ENCODE assay signal across 13 cellular contexts in the genomic region with DNA sequence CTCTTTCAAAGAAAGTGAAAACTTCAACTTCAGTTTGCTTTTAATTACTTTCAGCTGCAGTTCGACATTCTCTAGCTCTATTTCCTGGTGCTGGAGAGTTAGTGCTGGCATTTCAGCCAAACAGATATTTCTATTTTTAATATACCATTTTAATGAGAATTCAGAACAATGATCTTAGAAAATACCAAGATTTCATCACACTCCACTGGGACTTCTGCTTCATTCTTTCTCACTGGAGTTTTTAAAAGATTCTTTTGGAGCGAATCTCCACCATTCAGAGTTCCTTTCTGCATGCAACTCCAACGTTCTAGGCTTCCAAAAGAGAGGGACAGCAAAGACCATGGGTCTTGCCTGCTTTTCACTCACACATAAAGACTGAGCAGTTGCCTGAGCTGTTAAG.
DNase-seq lines count a peak whose midpoint lies in the region; ATAC-seq and TF ChIP-seq lines count a peak whose summit lies in the region.
"Had no signal": no experiment of that assay in that cellular context is flagged by ENCODE, and none has a peak within 500 bp of the region (broad histone marks: within the 10 kb centered on the region; RNA-seq: fewer than 3 reads in every experiment).

No MANE protein-coding gene starts in this region.

- no peak overlapping the region for H3K4me3 ChIP-seq in BLaER1 treated with 17β-estradiol and CSF1 and Interleukin-3, amounts not matched to agents 10 nM and 100 nM
- no peak overlapping the region for H3K4me3 ChIP-seq in cardiac fibroblast (replicated peaks in 1 of 2; ENCODE audit: low read depth in 2 of 2, low read length in 2 of 2)
- H3K4me3 ChIP-seq in osteoblast (ENCODE audit: insufficient read depth, low read length): no peak overlapping the region

- no peaks in the 10 kb centered on the region for H4K20me1 ChIP-seq in BLaER1 treated with 17β-estradiol and CSF1 and Interleukin-3, amounts not matched to agents 10 nM and 100 nM
- H4K20me1 ChIP-seq in osteoblast (ENCODE audit: insufficient read depth, low read length): no peaks in the 10 kb centered on the region

- peak; percentile 31 for DNase-seq in HFFc6
- DNase-seq in cardiac fibroblast (ENCODE audit: low read depth in 2 of 2): peak; percentile 63 to 75
- DNase-seq in osteoblast (ENCODE audit: insufficient read length, low spot score, missing footprints): no peak
- DNase-seq in superior temporal gyrus (ENCODE audit: extremely low spot score): no peak
- no peak for DNase-seq in GOT3 (lab: John Stamatoyannopoulos, UW)
- DNase-seq in SK-N-DZ (ENCODE audit: low spot score): no peak
- DNase-seq: DMS79; effector CD8-positive, alpha-beta T cell; NCI-H446; nucleus accumbens; stimulated activated CD4-positive, alpha-beta T cell treated with anti-CD3 and anti-CD28 coated beads, Interleukin-4, amount 100 ng/mL, for 1 hour had no signal

- peak overlapping the region; percentile 90 for H3K27ac Mint-ChIP-seq in HFFc6

- peak overlapping the region; percentile 71 to 93 (median 80) for H3K4me2 ChIP-seq in BLaER1 treated with 17β-estradiol and CSF1 and Interleukin-3, amounts not matched to agents 10 nM and 100 nM
- peak overlapping the region; percentile 28 for H3K4me2 ChIP-seq in osteoblast (ENCODE audit: insufficient read depth, low read length)

- no peaks in the 10 kb centered on the region for H3K9me3 ChIP-seq in BLaER1 treated with 17β-estradiol and CSF1 and Interleukin-3, amounts not matched to agents 10 nM and 100 nM (replicated peaks in 1 of 11)
- H3K9me3 ChIP-seq in osteoblast (ENCODE audit: low read depth, low read length): no peaks in the 10 kb centered on the region

- 0 out of 22 replicates have a peak, but pooled peaks cover 0 to 3% (median 0%) of the 10 kb centered on the region in 11 experiments for H3K27me3 ChIP-seq in BLaER1 treated with 17β-estradiol and CSF1 and Interleukin-3, amounts not matched to agents 10 nM and 100 nM
- H3K27me3 ChIP-seq in osteoblast (ENCODE audit: insufficient read depth, low read length): no peaks in the 10 kb centered on the region

- H3K79me2 ChIP-seq in osteoblast (ENCODE audit: insufficient read depth, low read length): no peaks in the 10 kb centered on the region

- no peak for ATAC-seq in HG03457 (IDR thresholded peaks at IDR 0.05; ENCODE audit: unreplicated experiment)

- peaks cover 78% of the 10 kb centered on the region for H3K4me1 Mint-ChIP-seq in HFFc6 (ENCODE audit: low read depth)

- H3K9me3 Mint-ChIP-seq in HFFc6: no peaks in the 10 kb centered on the region

- peaks cover 88 to 95% (median 91%) of the 10 kb centered on the region in 10 experiments for H3K4me1 ChIP-seq in BLaER1 treated with 17β-estradiol and CSF1 and Interleukin-3, amounts not matched to agents 10 nM and 100 nM
- peaks cover 72% of the 10 kb centered on the region for H3K4me1 ChIP-seq in osteoblast (ENCODE audit: insufficient read depth, low read length)

- no peaks in the 10 kb centered on the region for H3K36me3 Mint-ChIP-seq in HFFc6 (ENCODE audit: low read depth)

- H3K36me3 ChIP-seq in BLaER1 treated with 17β-estradiol and CSF1 and Interleukin-3, amounts not matched to agents 10 nM and 100 nM: peaks cover 0 to 22% (median 0%) of the 10 kb centered on the region in 11 experiments; a peak in 2 of 22 replicates
- peaks cover 3% of the 10 kb centered on the region for H3K36me3 ChIP-seq in osteoblast (ENCODE audit: insufficient read depth, low read length)

- peak overlapping the region; percentile 5 to 95 (median 86); a peak in 18 of 22 replicates for H3K27ac ChIP-seq in BLaER1 treated with 17β-estradiol and CSF1 and Interleukin-3, amounts not matched to agents 10 nM and 100 nM
- H3K27ac ChIP-seq in osteoblast (ENCODE audit: low read depth, low read length): peak overlapping the region; percentile 99

- H3K9ac ChIP-seq in BLaER1 treated with 17β-estradiol and CSF1 and Interleukin-3, amounts not matched to agents 10 nM and 100 nM: peak overlapping the region in 6 of 11 experiments; percentile 15 to 72 (median 27); a peak in 7 of 22 replicates

- no peak overlapping the region; the same call in 1 of the 2 replicates for H3K4me3 Mint-ChIP-seq in HFFc6

- TF ChIP-seq CTCF in HFFc6 (IDR thresholded peaks at IDR 0.05) (no peak), cardiac fibroblast (IDR thresholded peaks at IDR 0.05; ENCODE audit: low read depth, low read length) (no peak), osteoblast (IDR thresholded peaks at IDR 0.05; ENCODE audit: extremely low read depth, low read depth, low read length) (no peak)

- peak overlapping the region; percentile 6 for H2AFZ ChIP-seq in osteoblast (ENCODE audit: low read length)

- H3K27me3 Mint-ChIP-seq in HFFc6 (ENCODE audit: insufficient read depth): peaks cover 6% of the 10 kb centered on the region

Comparison
In these comparisons a context has a peak if more than half of its experiments do, and no peak if none do; other contexts are left out.
1. DNase-seq: peak in HFFc6 (single experiment) and cardiac fibroblast (2 of 2); none in osteoblast (single experiment), superior temporal gyrus (single experiment), GOT3 (single experiment) and SK-N-DZ (single experiment).